8 cellular contexts compared by ENCODE assay signal in the genomic region with DNA sequence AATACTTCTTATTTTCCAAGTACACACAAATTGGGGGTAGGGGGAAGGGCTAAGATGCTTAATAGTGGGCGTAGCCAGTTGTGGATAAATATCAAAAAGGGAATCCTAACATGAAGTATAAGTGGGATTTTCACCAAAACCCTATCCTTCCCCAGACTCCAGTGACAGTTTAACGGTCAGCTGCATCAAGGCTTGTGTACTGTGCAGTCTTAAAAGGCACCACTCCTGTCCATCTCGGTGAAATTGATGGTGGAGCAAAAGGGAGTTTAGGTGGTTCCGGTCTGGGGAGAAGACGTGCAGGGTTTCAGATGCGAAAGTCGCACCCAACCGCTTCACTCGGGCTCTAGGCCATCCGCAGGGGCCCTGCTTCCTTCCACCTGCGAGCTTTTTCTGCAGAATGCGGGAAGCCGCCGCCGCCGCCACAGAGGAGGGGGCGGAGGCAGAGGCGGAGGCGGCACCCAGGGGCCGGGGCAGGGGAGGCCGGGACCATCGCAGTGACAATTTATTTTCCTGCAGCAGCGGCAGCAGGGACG. TPM values are rescaled to one million over a fixed set of nuclear protein-coding genes. Genes with fewer than 3 reads are reported as not detected.
DNase-seq lines count a peak whose midpoint lies in the region; ATAC-seq and TF ChIP-seq lines count a peak whose summit lies in the region.

Gene STAMBPL1, plus strand, starts transcription at position 492 of the 533 bp plus-strand sequence. CDS start 21,464 bp downstream, outside the sequence.

- ATAC-seq in GM19043 (IDR thresholded peaks at IDR 0.05; ENCODE audit: low read depth, unreplicated experiment) = peak; percentile 51
- ATAC-seq in HG03354 (IDR thresholded peaks at IDR 0.05; ENCODE audit: poor library complexity, severe bottlenecking, unreplicated experiment) = peak; percentile 55
- peak; percentile 11 to 79 (median 52) for ATAC-seq in heart left ventricle

- no peak for TF ChIP-seq POLR2A in Peyer's patch (IDR thresholded peaks at IDR 0.05)
- no peak for TF ChIP-seq POLR2A in heart left ventricle (IDR thresholded peaks at IDR 0.05)

- H3K9me3 ChIP-seq in Peyer's patch (no peaks in the 10 kb centered on the region), heart left ventricle (no peaks in the 10 kb centered on the region)

- peak within 1 kb of the TSS; percentile 42 for H3K9ac ChIP-seq in rectal smooth muscle tissue (ENCODE audit: low read length)

- no peak for TF ChIP-seq CTCF in AG10803 (conservative IDR thresholded peaks at IDR 0.05; ENCODE audit: low read length)
- no peak for TF ChIP-seq CTCF in Peyer's patch (IDR thresholded peaks at IDR 0.05)
- no peak for TF ChIP-seq CTCF in heart left ventricle (IDR thresholded peaks at IDR 0.05)

- H3K27ac ChIP-seq in Peyer's patch (peak within 1 kb of the TSS; percentile 95 to 99 (median 96)), heart left ventricle (peak within 1 kb of the TSS; percentile 78 to 98 (median 90)), rectal smooth muscle tissue (ENCODE audit: low read depth, low read length) (peak within 1 kb of the TSS; percentile 80)

- 3 to 5% (median 3%) methylated on average over 12 to 24 of the region's 24 CpGs for WGBS in heart left ventricle, 4 donors

- H3K4me3 ChIP-seq in AG10803 (ENCODE audit: low read length) (peak within 1 kb of the TSS; percentile 84), Peyer's patch (peak within 1 kb of the TSS; percentile 59 to 93 (median 82)), heart left ventricle (peak within 1 kb of the TSS; percentile 53 to 86 (median 72)), rectal smooth muscle tissue (ENCODE audit: low read length) (peak within 1 kb of the TSS; percentile 83)

- no peaks in the 10 kb centered on the region for H3K36me3 ChIP-seq in Peyer's patch
- H3K36me3 ChIP-seq in heart left ventricle = no peaks in the 10 kb centered on the region
- H3K36me3 ChIP-seq in rectal smooth muscle tissue (ENCODE audit: control insufficient read depth, insufficient read depth, low read length) = no peaks in the 10 kb centered on the region

- intact Hi-C loops in heart left ventricle (cut with DNase I) = loop anchor here (2.0 to 5.0 kb wide), 6 partner anchors 43 to 105 kb away; no protein-coding TSS in a partner anchor

- H3K27me3 ChIP-seq in Peyer's patch (no peaks in the 10 kb centered on the region), heart left ventricle (peaks cover 0 to 4% (median 0%) of the 10 kb centered on the region in 9 donors), rectal smooth muscle tissue (ENCODE audit: control insufficient read depth, insufficient read depth, low read length) (no peaks in the 10 kb centered on the region)

- DNase-seq in AG10803 (ENCODE audit: low read depth) (no peak), Peyer's patch (peak in 2 of 3 donors; percentile 81 to 90), heart left ventricle (peak in 3 of 5 donors; percentile 62 to 85 (median 65)), H4 (ENCODE audit: low spot score) (no peak)
- peak; percentile 75 for DNase-seq in activated naive CD4-positive, alpha-beta T cell treated with Interleukin-2 at 50 U/mL for 16 hours

- H3K4me1 ChIP-seq in Peyer's patch = peaks cover 0 to 29% (median 13%) of the 10 kb centered on the region in 4 donors
- H3K4me1 ChIP-seq in heart left ventricle = peaks cover 0 to 47% (median 9%) of the 10 kb centered on the region in 12 donors
- H3K4me1 ChIP-seq in rectal smooth muscle tissue (ENCODE audit: control insufficient read depth, insufficient read depth, low read length) = peaks cover 6% of the 10 kb centered on the region

RNA-seq across cellular contexts. Expression of gene STAMBPL1, which starts in this region (rescaled TPM):
- total RNA-seq in Peyer's patch (100 to 1,000 TPM in 1 of 4 donors, 10 to 100 TPM in 3; 54.6 to 116 (median 84.6) TPM), heart left ventricle (1 to 10 TPM; 1.2 to 6.3 (median 3.9) TPM)
- polyA plus RNA-seq in heart left ventricle = 1 to 10 TPM; 1.0 to 1.2 TPM
- total RNA-seq in H4 (2014; rRNA removed; shearing (Covaris generic)) = 9.0 and 15.0 TPM in 2 replicates

Comparison
In these comparisons a context has a peak if more than half of its experiments do, and no peak if none do; other contexts are left out.
1. DNase-seq: peak in Peyer's patch (2 of 3), activated naive CD4-positive, alpha-beta T cell treated with Interleukin-2 at 50 U/mL for 16 hours (single experiment) and heart left ventricle (3 of 5); none in AG10803 (single experiment) and H4 (single experiment).
2. Peak in every context shown above with its lines, with median percentiles within 50 percentile points of each other: H3K4me3 ChIP-seq, ATAC-seq and H3K27ac ChIP-seq.